ENCODE assay signal across 20 cellular contexts in the genomic region with DNA sequence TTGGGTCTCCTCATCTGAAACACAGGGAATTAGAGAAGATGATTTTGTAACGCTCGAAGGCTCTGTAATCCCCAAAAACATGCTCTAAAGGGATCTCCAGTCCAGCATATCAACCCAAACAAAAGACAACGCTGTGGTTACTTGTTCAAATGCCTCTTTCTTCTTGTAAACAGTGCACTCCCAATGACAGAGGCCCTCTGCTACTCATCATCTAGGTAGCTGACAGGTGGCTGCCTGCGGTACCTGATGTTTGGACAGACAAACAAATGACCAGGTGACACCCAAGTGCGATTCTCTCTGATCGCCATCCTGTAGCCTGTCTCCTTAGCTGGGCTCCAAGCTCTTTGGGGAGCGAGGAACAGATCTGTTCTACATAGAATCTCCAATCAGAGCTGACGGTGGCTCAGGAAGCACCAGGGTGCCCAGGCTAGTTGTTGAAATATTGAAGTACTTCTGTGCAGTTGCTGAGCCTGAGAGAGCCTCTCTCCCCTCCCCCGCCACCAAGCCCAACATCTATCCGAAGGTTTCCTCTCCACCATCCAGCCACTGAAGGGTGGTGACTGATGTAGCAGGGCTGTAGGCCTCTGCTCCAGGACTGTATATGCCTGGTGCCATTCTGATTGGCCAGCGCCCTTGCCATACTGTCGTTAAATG.
DNase-seq lines count a peak whose midpoint lies in the region; ATAC-seq and TF ChIP-seq lines count a peak whose summit lies in the region.
"Had no signal": no experiment of that assay in that cellular context is flagged by ENCODE, and none has a peak within 500 bp of the region (broad histone marks: within the 10 kb centered on the region; RNA-seq: fewer than 3 reads in every experiment).

No MANE protein-coding gene starts in this region.

- H3K4me1 ChIP-seq in hepatocyte (ENCODE audit: insufficient read depth) (peaks cover 39% of the 10 kb centered on the region), smooth muscle cell (ENCODE audit: low read depth) (no peaks in the 10 kb centered on the region)
- H3K4me1 ChIP-seq: gastroesophageal sphincter had no signal

- H3K79me2 ChIP-seq in hepatocyte: no peaks in the 10 kb centered on the region
- no peaks in the 10 kb centered on the region for H3K79me2 ChIP-seq in smooth muscle cell (ENCODE audit: low read depth)

- H3K4me2 ChIP-seq in hepatocyte (no peak overlapping the region), smooth muscle cell (no peak overlapping the region)
- H3K4me2 ChIP-seq: BLaER1 treated with 17β-estradiol and CSF1 and Interleukin-3, amounts not matched to agents 10 nM and 100 nM had no signal

- no peaks in the 10 kb centered on the region for H4K20me1 ChIP-seq in hepatocyte (ENCODE audit: insufficient read depth, poor library complexity, severe bottlenecking)
- no peaks in the 10 kb centered on the region for H4K20me1 ChIP-seq in smooth muscle cell (ENCODE audit: low read depth)
- H4K20me1 ChIP-seq: BLaER1 treated with 17β-estradiol and CSF1 and Interleukin-3, amounts not matched to agents 10 nM and 100 nM had no signal

- no peaks in the 10 kb centered on the region for H3K36me3 ChIP-seq in hepatocyte (replicated peaks; ENCODE audit: insufficient read depth, low read depth)
- H3K36me3 ChIP-seq in smooth muscle cell (ENCODE audit: low read depth): no peaks in the 10 kb centered on the region
- H3K36me3 ChIP-seq: BLaER1 treated with 17β-estradiol and CSF1 and Interleukin-3, amounts not matched to agents 10 nM and 100 nM; gastroesophageal sphincter had no signal

- H2AFZ ChIP-seq in hepatocyte: no peak overlapping the region
- no peak overlapping the region for H2AFZ ChIP-seq in smooth muscle cell (ENCODE audit: low read depth)

- peaks cover 12% of the 10 kb centered on the region for H3F3A ChIP-seq in smooth muscle cell (ENCODE audit: low read depth)

- H3K9me2 ChIP-seq in hepatocyte (replicated peaks; ENCODE audit: insufficient read depth): no peaks in the 10 kb centered on the region

- TF ChIP-seq CTCF in hepatocyte (IDR thresholded peaks at IDR 0.05; ENCODE audit: poor library complexity) (no peak), smooth muscle cell (IDR thresholded peaks at IDR 0.05; ENCODE audit: borderline replicate concordance, insufficient read depth, poor library complexity, severe bottlenecking) (no peak)

- H3K9ac ChIP-seq in smooth muscle cell (ENCODE audit: low read depth): no peak overlapping the region
- H3K9ac ChIP-seq: BLaER1 treated with 17β-estradiol and CSF1 and Interleukin-3, amounts not matched to agents 10 nM and 100 nM had no signal

- H3K27ac ChIP-seq in hepatocyte (peak overlapping the region; percentile 68), smooth muscle cell (ENCODE audit: low read depth) (peak overlapping the region; percentile 77)
- H3K27ac ChIP-seq: BLaER1 treated with 17β-estradiol and CSF1 and Interleukin-3, amounts not matched to agents 10 nM and 100 nM; coronary artery had no signal

- ATAC-seq in GM21723 (IDR thresholded peaks at IDR 0.05; ENCODE audit: unreplicated experiment) (no peak), GM18868 (IDR thresholded peaks at IDR 0.05; ENCODE audit: unreplicated experiment) (no peak)
- ATAC-seq: gastroesophageal sphincter; stimulated activated naive CD8-positive, alpha-beta T cell treated with anti-CD3 and anti-CD28 coated beads, Interleukin-15, Interleukin-2, amounts not matched to agents 100 U/mL and 50 U/mL, for 24 hours had no signal

- 80% methylated on average over 12 of the region's 12 CpGs for WGBS in hepatocyte (ENCODE audit: low lambda C conversion rate, missing lambda C conversion rate)
- 64% methylated on average over 12 of the region's 12 CpGs for WGBS in smooth muscle cell (ENCODE audit: low lambda C conversion rate)

- no peaks in the 10 kb centered on the region for H3K27me3 ChIP-seq in hepatocyte
- no peaks in the 10 kb centered on the region for H3K27me3 ChIP-seq in smooth muscle cell (ENCODE audit: low read depth)
- H3K27me3 ChIP-seq: BLaER1 treated with 17β-estradiol and CSF1 and Interleukin-3, amounts not matched to agents 10 nM and 100 nM had no signal

- DNase-seq in NCI-H2107 treated with DMSO at 0.1 percent for 48 hours (lab: John Stamatoyannopoulos, UW; ENCODE audit: unreplicated experiment): peak; percentile 41
- DNase-seq in NCI-H2107 (lab: John Stamatoyannopoulos, UW): no peak
- DNase-seq in NCI-H345 treated with DMSO at 0.1 percent for 48 hours (lab: John Stamatoyannopoulos, UW; ENCODE audit: unreplicated experiment): peak; percentile 85
- no peak for DNase-seq in hepatocyte (ENCODE audit: low spot score)
- DNase-seq in smooth muscle cell (lab: John Stamatoyannopoulos, UW; ENCODE audit: unreplicated experiment): no peak
- DNase-seq in amniotic stem cell (lab: John Stamatoyannopoulos, UW): no peak
- DNase-seq: activated CD4-positive, alpha-beta memory T cell treated with anti-CD3 and anti-CD28 coated beads for 36 hours; activated naive CD4-positive, alpha-beta T cell treated with anti-CD3 and anti-CD28 coated beads, Interleukin-2, amount 50 U/mL, for 16 hours; activated T-cell treated with anti-CD3 and anti-CD28 coated beads, Interleukin-2, amount 50 U/mL, for 24 hours; DND-41; HCEC 1CT; NCI-H1694 treated with DMSO at 0.1 percent for 48 hours; RPMI8226; stimulated activated CD4-positive, alpha-beta T cell treated with anti-CD3 and anti-CD28 coated beads, Interleukin-15, amount 100 ng/mL, for 24 hours; stimulated activated naive CD8-positive, alpha-beta T cell treated with anti-CD3 and anti-CD28 coated beads, Interleukin-15, Interleukin-2, amounts not matched to agents 100 U/mL and 50 U/mL, for 24 hours had no signal

- H3K4me3 ChIP-seq in hepatocyte (no peak overlapping the region), smooth muscle cell (no peak overlapping the region)
- H3K4me3 ChIP-seq: BLaER1 treated with 17β-estradiol and CSF1 and Interleukin-3, amounts not matched to agents 10 nM and 100 nM; coronary artery; gastroesophageal sphincter had no signal

- no peaks in the 10 kb centered on the region for H3K9me3 ChIP-seq in hepatocyte (ENCODE audit: low read depth)
- no peaks in the 10 kb centered on the region for H3K9me3 ChIP-seq in smooth muscle cell (replicated peaks; ENCODE audit: low read depth)
- H3K9me3 ChIP-seq: gastroesophageal sphincter had no signal

Comparison
In these comparisons a context has a peak if more than half of its experiments do, and no peak if none do; other contexts are left out.
1. DNase-seq: peak in NCI-H2107 treated with DMSO at 0.1 percent for 48 hours (single experiment) and NCI-H345 treated with DMSO at 0.1 percent for 48 hours (single experiment); none in NCI-H2107 (single experiment), hepatocyte (single experiment), smooth muscle cell (single experiment) and amniotic stem cell (single experiment).